8 cellular contexts compared by ENCODE assay signal in genomic region chr10:79137826-79138225, GRCh38.
DNase-seq lines count a peak whose midpoint lies in the region; ATAC-seq and TF ChIP-seq lines count a peak whose summit lies in the region.

No MANE protein-coding gene starts in this region.

- DNase-seq in activated gamma-delta T cell treated with Interleukin-2 at 50 U/mL for 16 hours, result peak; percentile 47
- no peak for DNase-seq in activated gamma-delta T cell (lab: John Stamatoyannopoulos, UW)
- peak; percentile 72 for DNase-seq in activated CD4-positive, alpha-beta memory T cell treated with anti-CD3 and anti-CD28 coated beads for 36 hours
- peak in 1 of 2 donors; percentile 56 for DNase-seq in heart right ventricle
- DNase-seq in stimulated activated CD4-positive, alpha-beta T cell treated with anti-CD3 and anti-CD28 coated beads, Interleukin-4, amount 100 ng/mL, for 4 hours, result peak; percentile 12 to 15
- no peak for DNase-seq in OCI-M1 (lab: John Stamatoyannopoulos, UW)
- DNase-seq in kidney tubule cell (ENCODE audit: low spot score), result no peak

- ATAC-seq in HG03354 (IDR thresholded peaks at IDR 0.05; ENCODE audit: poor library complexity, severe bottlenecking, unreplicated experiment) (peak; percentile 79), heart right ventricle (peak; percentile 11 to 44 (median 32))

- CTCF ChIA-PET in activated CD4-positive, alpha-beta memory T cell treated with anti-CD3 and anti-CD28 coated beads for 36 hours (lab: Charles Lee), result interaction anchor here (1.3 kb wide), 1 partner anchor 57 kb away, joined by 5 read pairs; no protein-coding TSS in a partner anchor

- H3K36me3 ChIP-seq in heart right ventricle, result peaks cover 0 to 32% (median 12%) of the 10 kb centered on the region in 9 donors

- H3K4me1 ChIP-seq in heart right ventricle, result peaks cover 77 to 100% (median 100%) of the 10 kb centered on the region in 9 donors

- 13 to 14% methylated on average over 13 of the region's 13 CpGs for WGBS in heart right ventricle, 2 donors

- POLR2A ChIA-PET in activated CD4-positive, alpha-beta memory T cell treated with anti-CD3 and anti-CD28 coated beads for 36 hours (lab: Charles Lee), result no interaction called here

- peak overlapping the region; percentile 73 to 97 (median 92) for H3K27ac ChIP-seq in heart right ventricle

- intact Hi-C loops in activated CD4-positive, alpha-beta memory T cell treated with anti-CD3 and anti-CD28 coated beads for 36 hours (cut with micrococcal nuclease), result no loop called here
- intact Hi-C loops in heart right ventricle (cut with DNase I), result loop anchor here in 6 of 10 donors (5.0 to 10.0 kb wide), 3 partner anchors 56 to 66 kb away; no protein-coding TSS in a partner anchor

- H3K9me3 Mint-ChIP-seq in activated CD4-positive, alpha-beta memory T cell treated with anti-CD3 and anti-CD28 coated beads for 36 hours, result no peaks in the 10 kb centered on the region

- no peaks in the 10 kb centered on the region for H3K27me3 ChIP-seq in heart right ventricle

- H3K4me1 Mint-ChIP-seq in activated CD4-positive, alpha-beta memory T cell treated with anti-CD3 and anti-CD28 coated beads for 36 hours (ENCODE audit: low read depth), result peaks cover 29% of the 10 kb centered on the region

- H3K27ac Mint-ChIP-seq in activated CD4-positive, alpha-beta memory T cell treated with anti-CD3 and anti-CD28 coated beads for 36 hours, result peak overlapping the region; percentile 25

- no peaks in the 10 kb centered on the region for H3K27me3 Mint-ChIP-seq in activated CD4-positive, alpha-beta memory T cell treated with anti-CD3 and anti-CD28 coated beads for 36 hours

- peak overlapping the region; percentile 27 for H3K4me3 Mint-ChIP-seq in activated CD4-positive, alpha-beta memory T cell treated with anti-CD3 and anti-CD28 coated beads for 36 hours

- H3K4me3 ChIP-seq in heart right ventricle, result peak overlapping the region in 2 of 10 donors; percentile 7 to 11

- no peak for TF ChIP-seq CTCF in heart right ventricle (IDR thresholded peaks at IDR 0.05)

- no peaks in the 10 kb centered on the region for H3K9me3 ChIP-seq in heart right ventricle

- H3K36me3 Mint-ChIP-seq in activated CD4-positive, alpha-beta memory T cell treated with anti-CD3 and anti-CD28 coated beads for 36 hours, result no peaks in the 10 kb centered on the region

Comparison
In these comparisons a context has a peak if more than half of its experiments do, and no peak if none do; other contexts are left out.
1. DNase-seq: peak in activated gamma-delta T cell treated with Interleukin-2 at 50 U/mL for 16 hours (single experiment), activated CD4-positive, alpha-beta memory T cell treated with anti-CD3 and anti-CD28 coated beads for 36 hours (single experiment) and stimulated activated CD4-positive, alpha-beta T cell treated with anti-CD3 and anti-CD28 coated beads, Interleukin-4, amount 100 ng/mL, for 4 hours (2 of 2); none in activated gamma-delta T cell (single experiment), OCI-M1 (single experiment) and kidney tubule cell (single experiment).